ENCODE assay signal across 34 cellular contexts in genomic region chrX:83860846-83861245, GRCh38.
"Had no signal": no experiment of that assay in that cellular context is flagged by ENCODE, and none has a peak within 500 bp of the region (broad histone marks: within the 10 kb centered on the region; RNA-seq: fewer than 3 reads in every experiment).

A gene with protein sequence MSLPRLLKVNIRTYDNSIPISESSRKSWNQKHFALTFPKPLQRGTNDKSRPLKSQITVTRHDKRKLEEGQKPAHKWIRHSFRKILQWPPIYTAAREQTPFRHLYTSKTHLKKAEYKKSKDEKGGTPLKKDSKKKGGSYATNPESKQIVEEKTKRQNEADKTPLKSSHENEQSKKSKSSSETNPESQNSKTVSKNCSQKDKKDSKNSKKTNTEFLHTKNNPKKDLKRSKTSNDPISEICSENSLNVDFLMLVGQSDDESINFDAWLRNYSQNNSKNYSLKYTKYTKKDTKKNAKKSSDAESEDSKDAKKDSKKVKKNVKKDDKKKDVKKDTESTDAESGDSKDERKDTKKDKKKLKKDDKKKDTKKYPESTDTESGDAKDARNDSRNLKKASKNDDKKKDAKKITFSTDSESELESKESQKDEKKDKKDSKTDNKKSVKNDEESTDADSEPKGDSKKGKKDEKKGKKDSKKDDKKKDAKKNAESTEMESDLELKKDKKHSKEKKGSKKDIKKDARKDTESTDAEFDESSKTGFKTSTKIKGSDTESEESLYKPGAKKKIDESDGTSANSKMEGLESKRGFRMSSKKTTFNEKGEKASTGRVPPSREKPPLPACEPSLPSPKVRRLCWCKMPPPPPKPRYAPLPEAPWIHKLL (plus strand): TSS chrX:83861146. CDS start chrX:83861183, 37 bp downstream.

- H3K36me3 ChIP-seq: MG63 had no signal

- H3K4me3 ChIP-seq: MG63 had no signal

- H3K27ac ChIP-seq: KMS-11 had no signal

- DNase-seq: Karpas-422, Kasumi-1, MG63, MM.1S, MV-4-11, NCI-H1048, NCI-H1092, NCI-H1092 treated with DMSO at 0.1 percent for 48 hours, NCI-H1105, NCI-H1105 treated with DMSO at 0.1 percent for 48 hours, NCI-H1417, NCI-H1417 treated with DMSO at 0.1 percent for 48 hours, NCI-H1436, NCI-H1436 treated with DMSO at 0.1 percent for 48 hours, NCI-H146, NCI-H1694, NCI-H1694 treated with DMSO at 0.1 percent for 48 hours, NCI-H187, NCI-H187 treated with DMSO at 0.1 percent for 48 hours, NCI-H1930, NCI-H2029, NCI-H2029 treated with DMSO at 0.1 percent for 48 hours, NCI-H2081, NCI-H2081 treated with DMSO at 0.1 percent for 48 hours, NCI-H2107, NCI-H2171, NCI-H2171 treated with DMSO at 0.1 percent for 48 hours, NCI-H2227 treated with DMSO at 0.1 percent for 48 hours, NCI-H226, NCI-H345, NCI-H446, NCI-H446 treated with DMSO at 0.1 percent for 48 hours, NCI-H510A had no signal

- H3K27me3 ChIP-seq: MG63 had no signal

- H3K9me3 ChIP-seq: MG63 had no signal
